ENCODE assay signal across 8 cellular contexts in the genomic region with DNA sequence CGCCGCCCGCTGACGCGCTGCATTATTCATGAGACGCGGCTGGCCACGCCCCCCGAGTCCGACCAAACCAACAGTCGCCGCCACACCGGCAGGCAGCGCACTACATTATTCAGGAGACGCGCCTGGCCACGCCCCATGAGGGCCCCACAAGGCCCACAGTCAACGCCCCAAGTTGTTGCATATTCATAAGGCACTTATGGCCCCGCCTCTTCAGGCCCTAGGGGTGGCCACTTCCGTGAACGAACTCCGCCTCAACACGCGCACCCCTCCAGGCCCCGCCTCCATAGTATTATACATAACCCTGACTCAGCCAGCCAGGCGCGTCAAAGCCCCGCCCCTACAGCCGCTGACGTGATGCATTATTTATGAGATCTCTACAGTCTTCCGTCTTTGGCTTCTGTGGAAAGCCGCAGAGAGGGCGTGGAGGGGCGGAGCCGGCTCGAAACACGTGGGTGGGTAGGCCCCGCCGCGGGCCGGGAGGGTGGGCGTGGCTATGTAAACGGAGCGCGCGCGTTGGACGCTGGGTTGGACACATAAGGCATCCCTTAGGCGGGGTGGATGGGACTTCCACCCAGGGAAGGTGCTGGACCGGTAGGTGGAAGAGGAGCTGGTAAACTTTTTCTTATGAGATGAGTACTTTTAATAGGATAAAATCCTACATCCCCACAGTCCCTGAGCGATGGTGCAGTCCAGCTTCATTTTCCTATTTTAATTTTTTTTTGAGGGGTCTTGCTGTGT. TPM values are rescaled to one million over a fixed set of nuclear protein-coding genes. Genes with fewer than 3 reads are reported as not detected.
DNase-seq lines count a peak whose midpoint lies in the region; ATAC-seq, FAIRE-seq and TF ChIP-seq lines count a peak whose summit lies in the region.

No MANE protein-coding gene starts in this region.

- DNase-seq in EL: peak; percentile 100
- DNase-seq in H54 (ENCODE audit: insufficient read length, low spot score): peak; percentile 87
- DNase-seq in LoVo (ENCODE audit: low spot score): peak; percentile 100
- DNase-seq in RWPE1 (ENCODE audit: low spot score): peak; percentile 99
- peak; percentile 100 for DNase-seq in activated T-helper 9 cell treated with anti-CD3 and anti-CD28 coated beads, Interleukin-2, amount 50 U/mL, for 16 hours (ENCODE audit: low read depth)
- peak; percentile 100 for DNase-seq in fibroblast of the aortic adventitia (ENCODE audit: low read depth)
- peak; percentile 100 for DNase-seq in stimulated activated naive CD8-positive, alpha-beta T cell treated with anti-CD3 and anti-CD28 coated beads, Interleukin-15, Interleukin-2, amounts not matched to agents 100 U/mL and 50 U/mL, for 24 hours

- H3K27ac Mint-ChIP-seq in nephron: peak overlapping the region; percentile 76 to 97 (median 91)

- no peaks in the 10 kb centered on the region for H3K27me3 Mint-ChIP-seq in nephron (ENCODE audit: low read depth)

- H3K4me1 Mint-ChIP-seq in nephron: peaks cover 9% of the 10 kb centered on the region

- H3K9me3 Mint-ChIP-seq in nephron: no peaks in the 10 kb centered on the region

- POLR2A ChIA-PET in RWPE1 (lab: Yijun Ruan, JAX; ENCODE audit: low non-redundant PET): interaction anchor here (0.5 kb wide), 1 partner anchor 67 kb away, joined by 4 read pairs; no protein-coding TSS in a partner anchor

- CTCF ChIA-PET in RWPE1 (lab: Yijun Ruan, JAX): interaction anchor here (0.6 to 2.9 kb wide), 5 partner anchors 54 to 71 kb away, joined by 3 to 10 read pairs (median 5); no protein-coding TSS in a partner anchor

- no peak for TF ChIP-seq CTCF in RWPE1 (conservative IDR thresholded peaks at IDR 0.05; ENCODE audit: low read depth)
- peak; percentile 32 for TF ChIP-seq CTCF in fibroblast of the aortic adventitia (IDR thresholded peaks at IDR 0.05; ENCODE audit: insufficient read depth, low read length)
- peak in 1 of 3 experiments; percentile 16 for TF ChIP-seq CTCF in nephron (IDR thresholded peaks at IDR 0.05; ENCODE audit: unreplicated experiment in 3 of 3)

- FAIRE-seq in H54 (lab: Jason Lieb, UNC): peak; percentile 67

- TF ChIP-seq POLR2A in H54 (IDR thresholded peaks at IDR 0.05; ENCODE audit: low read depth, low read length): peak; percentile 58

- no peaks in the 10 kb centered on the region for H3K36me3 Mint-ChIP-seq in nephron (ENCODE audit: low read depth)

- peak overlapping the region; percentile 91 to 95 (median 92) for H3K4me3 Mint-ChIP-seq in nephron

- ATAC-seq in stimulated activated naive CD8-positive, alpha-beta T cell treated with anti-CD3 and anti-CD28 coated beads, Interleukin-15, Interleukin-2, amounts not matched to agents 100 U/mL and 50 U/mL, for 24 hours: peak; percentile 95

- peak overlapping the region; percentile 94 for H3K4me3 ChIP-seq in fibroblast of the aortic adventitia (ENCODE audit: low read depth, low read length)

- H3K27ac ChIP-seq in RWPE1: peak overlapping the region; percentile 97

RNA-seq across cellular contexts. Expression of a gene that starts 0.4 kb away (rescaled TPM):
- 6.5 and 10.9 TPM in 2 replicates for total RNA-seq in fibroblast of the aortic adventitia (ENCODE audit: low replicate concordance)

RNA-seq across cellular contexts. Expression of a gene that starts 21.1 kb away (rescaled TPM):
- total RNA-seq in fibroblast of the aortic adventitia (ENCODE audit: low replicate concordance): 246 and 2,205 TPM in 2 replicates

RNA-seq across cellular contexts. Expression of a gene that starts 35.4 kb away (rescaled TPM):
- 21.3 and 109 TPM in 2 replicates for total RNA-seq in fibroblast of the aortic adventitia (ENCODE audit: low replicate concordance)

RNA-seq across cellular contexts. Expression of a gene that starts 49.4 kb away (rescaled TPM):
- 496 and 1,084 TPM in 2 replicates for total RNA-seq in fibroblast of the aortic adventitia (ENCODE audit: low replicate concordance)

Comparison
In these comparisons a context has a peak if more than half of its experiments do, and no peak if none do; other contexts are left out.
1. Peak in every context shown above with its lines: DNase-seq, ATAC-seq, H3K4me3 ChIP-seq and H3K27ac ChIP-seq.